ENCODE assay signal across 8 cellular contexts in genomic region chr16:69481901-69482341, GRCh38. TPM values are rescaled to one million over a fixed set of nuclear protein-coding genes. Genes with fewer than 3 reads are reported as not detected.
DNase-seq lines count a peak whose midpoint lies in the region; ATAC-seq and TF ChIP-seq lines count a peak whose summit lies in the region.

No MANE protein-coding gene starts in this region.

- no peaks in the 10 kb centered on the region for H3K4me1 ChIP-seq in cardiac muscle cell (ENCODE audit: low read depth)

- POLR2A ChIA-PET in activated CD8-positive, alpha-beta T cell treated with anti-CD3 and anti-CD28 coated beads for 36 hours (lab: Charles Lee), result no interaction called here

- peak; percentile 44 for DNase-seq in EH (ENCODE audit: low read depth)
- peak in 1 of 2 donors; percentile 88 for DNase-seq in cardiac muscle cell (ENCODE audit: low read depth in 1 of 2, low spot score in 1 of 2)
- peak; percentile 64 for DNase-seq in putamen (ENCODE audit: low spot score)
- DNase-seq in NCI-H2171 treated with DMSO at 0.1 percent for 48 hours (lab: John Stamatoyannopoulos, UW), result no peak
- DNase-seq in natural killer cell treated with Interleukin-12 subunit alpha and Interleukin-12 subunit beta and Interleukin-15 and Interleukin-18, amount 100 ng/mL, for 72 hours (ENCODE audit: low spot score), result no peak
- no peak for DNase-seq in activated CD8-positive, alpha-beta T cell treated with anti-CD3 and anti-CD28 coated beads for 36 hours
- no peak for DNase-seq in NCI-H1417 treated with DMSO at 0.1 percent for 48 hours (lab: John Stamatoyannopoulos, UW)

- TF ChIP-seq CTCF in cardiac muscle cell (IDR thresholded peaks at IDR 0.05; ENCODE audit: low read depth, low read length), result peak; percentile 30
- TF ChIP-seq CTCF in activated CD8-positive, alpha-beta T cell treated with anti-CD3 and anti-CD28 coated beads for 36 hours (IDR thresholded peaks at IDR 0.05), result no peak

- no peaks in the 10 kb centered on the region for H3K27me3 ChIP-seq in cardiac muscle cell

- CTCF ChIA-PET in activated CD8-positive, alpha-beta T cell treated with anti-CD3 and anti-CD28 coated beads for 36 hours (lab: Charles Lee), result interaction anchor here (1.2 kb wide), 1 partner anchor 10 kb away, joined by 3 read pairs; no protein-coding TSS in a partner anchor

- peak overlapping the region in 1 of 2 donors; percentile 82 for H3K27ac Mint-ChIP-seq in natural killer cell treated with Interleukin-12 subunit alpha and Interleukin-12 subunit beta and Interleukin-15 and Interleukin-18, amount 100 ng/mL, for 72 hours
- H3K27ac Mint-ChIP-seq in activated CD8-positive, alpha-beta T cell treated with anti-CD3 and anti-CD28 coated beads for 36 hours, result no peak overlapping the region

- peaks cover 0 to 7% of the 10 kb centered on the region in 2 donors for H3K4me1 Mint-ChIP-seq in natural killer cell treated with Interleukin-12 subunit alpha and Interleukin-12 subunit beta and Interleukin-15 and Interleukin-18, amount 100 ng/mL, for 72 hours (ENCODE audit: low read depth in 2 of 2)
- peaks cover 10% of the 10 kb centered on the region for H3K4me1 Mint-ChIP-seq in activated CD8-positive, alpha-beta T cell treated with anti-CD3 and anti-CD28 coated beads for 36 hours (ENCODE audit: low read depth)

- no peak overlapping the region for H3K4me3 ChIP-seq in cardiac muscle cell

- H3K4me3 Mint-ChIP-seq in natural killer cell treated with Interleukin-12 subunit alpha and Interleukin-12 subunit beta and Interleukin-15 and Interleukin-18, amount 100 ng/mL, for 72 hours, result no peak overlapping the region
- no peak overlapping the region for H3K4me3 Mint-ChIP-seq in activated CD8-positive, alpha-beta T cell treated with anti-CD3 and anti-CD28 coated beads for 36 hours

- H3K36me3 Mint-ChIP-seq in natural killer cell treated with Interleukin-12 subunit alpha and Interleukin-12 subunit beta and Interleukin-15 and Interleukin-18, amount 100 ng/mL, for 72 hours, result no peaks in the 10 kb centered on the region
- no peaks in the 10 kb centered on the region for H3K36me3 Mint-ChIP-seq in activated CD8-positive, alpha-beta T cell treated with anti-CD3 and anti-CD28 coated beads for 36 hours (ENCODE audit: low read depth)

- no peaks in the 10 kb centered on the region for H3K27me3 Mint-ChIP-seq in natural killer cell treated with Interleukin-12 subunit alpha and Interleukin-12 subunit beta and Interleukin-15 and Interleukin-18, amount 100 ng/mL, for 72 hours
- no peaks in the 10 kb centered on the region for H3K27me3 Mint-ChIP-seq in activated CD8-positive, alpha-beta T cell treated with anti-CD3 and anti-CD28 coated beads for 36 hours

- H3K27ac ChIP-seq in adipose tissue (ENCODE audit: low read depth, low read length), result peak overlapping the region; percentile 48
- no peak overlapping the region for H3K27ac ChIP-seq in cardiac muscle cell

- intact Hi-C loops in activated CD8-positive, alpha-beta T cell treated with anti-CD3 and anti-CD28 coated beads for 36 hours (cut with micrococcal nuclease), result no loop called here

- 28 to 57% (median 32%) methylated on average over 12 of the region's 12 CpGs for WGBS in adipose tissue, 3 donors

- ATAC-seq in natural killer cell treated with Interleukin-12 subunit alpha and Interleukin-12 subunit beta and Interleukin-15 and Interleukin-18, amount 100 ng/mL, for 72 hours, result no peak
- ATAC-seq in activated CD8-positive, alpha-beta T cell treated with anti-CD3 and anti-CD28 coated beads for 36 hours, result no peak

- H3K9me3 ChIP-seq in cardiac muscle cell (ENCODE audit: low read depth), result no peaks in the 10 kb centered on the region

- H3K36me3 ChIP-seq in cardiac muscle cell, result no peaks in the 10 kb centered on the region

- H3K9me3 Mint-ChIP-seq in natural killer cell treated with Interleukin-12 subunit alpha and Interleukin-12 subunit beta and Interleukin-15 and Interleukin-18, amount 100 ng/mL, for 72 hours, result no peaks in the 10 kb centered on the region
- no peaks in the 10 kb centered on the region for H3K9me3 Mint-ChIP-seq in activated CD8-positive, alpha-beta T cell treated with anti-CD3 and anti-CD28 coated beads for 36 hours

RNA-seq across cellular contexts. Expression of gene CYB5B, which starts 57.5 kb away (rescaled TPM):
- polyA plus RNA-seq in adipose tissue (10 to 100 TPM; 24.9 to 63.0 (median 54.0) TPM), cardiac muscle cell (122 and 149 TPM in 2 replicates)
- total RNA-seq in cardiac muscle cell, result 27.9 and 36.6 TPM in 2 replicates
- total RNA-seq in natural killer cell treated with Interleukin-12 subunit alpha and Interleukin-12 subunit beta and Interleukin-15 and Interleukin-18, amount 100 ng/mL, for 72 hours, result 100 to 1,000 TPM; 162 to 230 TPM
- total RNA-seq in activated CD8-positive, alpha-beta T cell treated with anti-CD3 and anti-CD28 coated beads for 36 hours, result 100 to 1,000 TPM; 159 to 163 TPM

Comparison
In these comparisons a context has a peak if more than half of its experiments do, and no peak if none do; other contexts are left out.
1. DNase-seq: peak in EH (single experiment) and putamen (single experiment); none in NCI-H2171 treated with DMSO at 0.1 percent for 48 hours (single experiment), natural killer cell treated with Interleukin-12 subunit alpha and Interleukin-12 subunit beta and Interleukin-15 and Interleukin-18, amount 100 ng/mL, for 72 hours (single experiment), activated CD8-positive, alpha-beta T cell treated with anti-CD3 and anti-CD28 coated beads for 36 hours (single experiment) and NCI-H1417 treated with DMSO at 0.1 percent for 48 hours (single experiment).